ENCODE assay signal across 8 cellular contexts in the genomic region with DNA sequence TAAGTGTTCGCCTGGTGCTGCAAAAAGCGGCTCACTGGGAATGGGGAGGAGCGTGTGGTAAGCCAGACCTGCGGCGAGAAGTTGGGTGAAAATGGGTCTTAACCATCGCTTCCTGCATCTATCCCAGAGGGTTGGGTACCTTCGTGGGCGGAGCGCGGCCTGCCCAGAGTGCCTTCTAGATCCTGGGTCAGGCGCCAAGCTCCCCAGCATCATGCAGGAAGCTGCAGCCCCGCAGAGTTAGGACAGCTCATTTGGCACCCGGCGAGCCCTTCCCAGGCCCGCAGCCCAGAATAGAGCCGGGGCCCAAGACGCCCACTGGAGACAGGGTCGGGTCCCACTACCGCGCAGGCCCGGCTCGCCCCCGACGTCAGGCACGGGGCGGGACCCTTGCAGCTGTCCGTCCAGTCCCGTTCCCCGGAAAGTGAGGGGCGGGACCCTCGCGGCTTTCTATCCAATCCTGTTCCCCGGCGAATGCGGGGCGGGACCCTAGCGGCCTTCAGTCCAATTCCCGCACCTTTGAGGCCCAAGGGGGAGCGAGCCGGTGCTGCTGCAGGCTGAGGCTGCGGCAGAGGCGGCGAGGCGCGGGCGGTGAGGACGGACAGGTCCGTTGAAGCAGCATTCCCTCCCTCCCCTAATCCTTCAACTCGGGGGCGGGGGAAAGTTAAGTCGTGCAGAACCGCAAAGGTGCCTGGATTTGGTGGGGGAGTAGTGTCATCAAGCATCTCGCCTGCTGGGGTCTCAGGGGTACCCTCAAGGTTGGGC.
DNase-seq lines count a peak whose midpoint lies in the region; TF ChIP-seq lines count a peak whose summit lies in the region.

A gene with protein sequence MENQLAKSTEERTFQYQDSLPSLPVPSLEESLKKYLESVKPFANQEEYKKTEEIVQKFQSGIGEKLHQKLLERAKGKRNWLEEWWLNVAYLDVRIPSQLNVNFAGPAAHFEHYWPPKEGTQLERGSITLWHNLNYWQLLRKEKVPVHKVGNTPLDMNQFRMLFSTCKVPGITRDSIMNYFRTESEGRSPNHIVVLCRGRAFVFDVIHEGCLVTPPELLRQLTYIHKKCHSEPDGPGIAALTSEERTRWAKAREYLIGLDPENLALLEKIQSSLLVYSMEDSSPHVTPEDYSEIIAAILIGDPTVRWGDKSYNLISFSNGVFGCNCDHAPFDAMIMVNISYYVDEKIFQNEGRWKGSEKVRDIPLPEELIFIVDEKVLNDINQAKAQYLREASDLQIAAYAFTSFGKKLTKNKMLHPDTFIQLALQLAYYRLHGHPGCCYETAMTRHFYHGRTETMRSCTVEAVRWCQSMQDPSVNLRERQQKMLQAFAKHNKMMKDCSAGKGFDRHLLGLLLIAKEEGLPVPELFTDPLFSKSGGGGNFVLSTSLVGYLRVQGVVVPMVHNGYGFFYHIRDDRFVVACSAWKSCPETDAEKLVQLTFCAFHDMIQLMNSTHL (plus strand): TSS at position 499 of the 762 bp plus-strand sequence. CDS start 3,405 bp downstream, outside the sequence.

- DNase-seq in GM04503 (ENCODE audit: low read depth) = peak; percentile 56
- peak; percentile 33 for DNase-seq in HFF-Myc (ENCODE audit: extremely low read depth, low read depth)
- DNase-seq in MV-4-11 (lab: John Stamatoyannopoulos, UW) = peak; percentile 86
- no peak for DNase-seq in SK-N-MC (ENCODE audit: low read depth, low spot score)
- peak; percentile 96 for DNase-seq in activated naive CD4-positive, alpha-beta T cell treated with anti-CD3 and anti-CD28 coated beads, Interleukin-2, amount 50 U/mL, for 16 hours
- peak; percentile 96 for DNase-seq in globus pallidus (ENCODE audit: low spot score)
- DNase-seq in nucleus accumbens (lab: John Stamatoyannopoulos, UW) = peak; percentile 37 to 99 (median 95)
- DNase-seq in superior temporal gyrus (ENCODE audit: extremely low spot score) = peak; percentile 98

- H3K9me3 ChIP-seq in SK-N-MC (ENCODE audit: low read depth, low read length) = no peaks in the 10 kb centered on the region

- TF ChIP-seq CTCF in HFF-Myc (IDR thresholded peaks at IDR 0.05; ENCODE audit: low read depth, low read length, missing control alignments) = no peak

- H3K36me3 ChIP-seq in SK-N-MC (ENCODE audit: insufficient read depth, low read length) = peaks cover 7% of the 10 kb centered on the region

- no peak within 1 kb of the TSS for H3K27ac ChIP-seq in SK-N-MC

- H3K4me3 ChIP-seq in HFF-Myc (replicated peaks; ENCODE audit: low read depth, low read length) = peak within 1 kb of the TSS; percentile 55
- peak within 1 kb of the TSS; percentile 91 for H3K4me3 ChIP-seq in SK-N-MC

- H3K9ac ChIP-seq in SK-N-MC (ENCODE audit: insufficient read length) = peak within 1 kb of the TSS; percentile 65
